Comparison of ENCODE assay signal across 1 cellular context in genomic region chr7:83267141-83267631, GRCh38.
TF ChIP-seq lines count a peak whose summit lies in the region.

No MANE protein-coding gene starts in this region.

TF ChIP-seq in GM23338, 12 proteins besides CTCF, POLR2A, EP300 and RAD21 (continued from another document):
- no peak for TF ChIP-seq ZNF462 (CRISPR knock-in tag; IDR thresholded peaks at IDR 0.05)
- no peak for TF ChIP-seq ZNF114 (CRISPR knock-in tag; IDR thresholded peaks at IDR 0.05)
- TF ChIP-seq EZH2phosphoT487 (IDR thresholded peaks at IDR 0.05; ENCODE audit: unreplicated experiment) = no peak
- TF ChIP-seq JUNB (IDR thresholded peaks at IDR 0.05; ENCODE audit: unreplicated experiment) = no peak
- TF ChIP-seq POLR2AphosphoS5 (IDR thresholded peaks at IDR 0.05; ENCODE audit: low read depth) = no peak
- no peak for TF ChIP-seq ZNF331 (CRISPR knock-in tag; IDR thresholded peaks at IDR 0.05; ENCODE audit: low read depth)
- no peak for TF ChIP-seq CREB1 (CRISPR knock-in tag; IDR thresholded peaks at IDR 0.05; ENCODE audit: low read depth)
- TF ChIP-seq REST (IDR thresholded peaks at IDR 0.05; ENCODE audit: unreplicated experiment) = no peak
- TF ChIP-seq STAT1 (IDR thresholded peaks at IDR 0.05; ENCODE audit: unreplicated experiment) = no peak
- no peak for TF ChIP-seq NANOG (IDR thresholded peaks at IDR 0.05; ENCODE audit: borderline replicate concordance)
- no peak for TF ChIP-seq EZH2 (IDR thresholded peaks at IDR 0.05; ENCODE audit: low read depth, unreplicated experiment)
